Comparison of ENCODE assay signal across 1 cellular context in the genomic region with DNA sequence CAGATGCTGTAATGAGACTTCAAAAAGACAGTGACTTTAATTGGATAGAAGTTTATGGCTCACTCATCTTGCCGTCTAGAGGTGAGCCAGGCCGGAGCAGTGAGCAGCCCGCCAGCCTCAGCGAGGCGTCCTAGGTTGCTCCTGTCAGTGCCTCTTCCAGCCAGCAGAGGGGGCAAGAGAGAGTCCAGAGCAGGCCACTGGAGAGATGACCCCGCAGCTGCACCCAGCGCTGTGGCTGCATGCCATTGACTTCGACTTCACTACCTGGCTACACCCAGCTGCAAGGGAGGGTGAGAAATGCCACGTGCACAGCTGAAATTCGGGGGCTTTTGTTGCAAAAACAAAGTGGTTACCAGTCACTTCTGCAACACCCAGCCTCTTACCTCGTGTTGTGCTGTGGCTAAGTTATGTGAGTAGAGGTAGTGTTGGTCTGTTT.
A peak's percentile ranks its signal among the peaks of the same experiment; 100 is the strongest.
TF ChIP-seq lines count a peak whose summit lies in the region.

No MANE protein-coding gene starts in this region.

TF ChIP-seq in K562, 482 proteins besides CTCF, POLR2A, EP300 and RAD21 (continued from another document and continues in another):
- TF ChIP-seq, protein P1, sequence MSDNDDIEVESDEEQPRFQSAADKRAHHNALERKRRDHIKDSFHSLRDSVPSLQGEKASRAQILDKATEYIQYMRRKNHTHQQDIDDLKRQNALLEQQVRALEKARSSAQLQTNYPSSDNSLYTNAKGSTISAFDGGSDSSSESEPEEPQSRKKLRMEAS (CRISPR knock-in tag; IDR thresholded peaks at IDR 0.05): peak; percentile 45; the same call in 1 of the 2 replicates
- TF ChIP-seq HSF4 (CRISPR knock-in tag; IDR thresholded peaks at IDR 0.05; ENCODE audit: borderline replicate concordance) (no peak), KLF1 (tag; IDR thresholded peaks at IDR 0.05) (no peak), ZNF589 (CRISPR knock-in tag; IDR thresholded peaks at IDR 0.05; ENCODE audit: low read depth) (no peak), ETS2 (tag; IDR thresholded peaks at IDR 0.05; ENCODE audit: borderline replicate concordance, poor library complexity, severe bottlenecking) (no peak), HNRNPLL (IDR thresholded peaks at IDR 0.05; ENCODE audit: low read depth, low read length, poor library complexity, severe bottlenecking) (no peak), HDAC8 (tag; IDR thresholded peaks at IDR 0.05) (no peak), ETV6 (IDR thresholded peaks at IDR 0.05; ENCODE audit: borderline replicate concordance in 1 of 2, low read depth in 2 of 2, low read length in 1 of 2) (no peak), ETV6 (CRISPR knock-in tag; IDR thresholded peaks at IDR 0.05; ENCODE audit: borderline replicate concordance) (no peak), PPARD (CRISPR knock-in tag; IDR thresholded peaks at IDR 0.05) (no peak), STAG1 (CRISPR knock-in tag; IDR thresholded peaks at IDR 0.05; ENCODE audit: borderline replicate concordance) (no peak; the same call in 1 of the 2 replicates), NRF1 (conservative IDR thresholded peaks at IDR 0.05 in 1 of 2, IDR thresholded peaks at IDR 0.05 in 1 of 2) (0 out of 4 replicates have a peak, but pooled peaks of 1 of the 2 experiments have one; percentile 13), MEF2A (IDR thresholded peaks at IDR 0.05; ENCODE audit: control insufficient read depth, low read depth, low read length) (no peak), ZNF263 (CRISPR knock-in tag; IDR thresholded peaks at IDR 0.05; ENCODE audit: borderline replicate concordance) (peak; percentile 33; the same call in 1 of the 2 replicates), ZNF253 (CRISPR knock-in tag; conservative IDR thresholded peaks at IDR 0.05) (no peak), KDM2B (CRISPR knock-in tag; IDR thresholded peaks at IDR 0.05) (no peak), RCOR1 (IDR thresholded peaks at IDR 0.05; ENCODE audit: borderline replicate concordance in 1 of 2, low read depth in 2 of 2, low read length in 2 of 2) (peak in 1 of 2 experiments; percentile 51; a peak in 1 of 4 replicates), NFYB (IDR thresholded peaks at IDR 0.05; ENCODE audit: extremely low read depth, insufficient read length) (no peak), CTBP1 (IDR thresholded peaks at IDR 0.05; ENCODE audit: borderline replicate concordance) (peak; percentile 66; the same call in 1 of the 2 replicates), TAF1 (IDR thresholded peaks at IDR 0.05; ENCODE audit: control insufficient read depth, extremely low read depth, insufficient read depth, low read length, severe bottlenecking) (no peak), GATAD2B (IDR thresholded peaks at IDR 0.05; ENCODE audit: borderline replicate concordance) (no peak), PRPF4 (IDR thresholded peaks at IDR 0.05; ENCODE audit: insufficient read depth, low read depth, low read length, poor library complexity, severe bottlenecking) (no peak), HOXB6 (CRISPR knock-in tag; IDR thresholded peaks at IDR 0.05; ENCODE audit: borderline replicate concordance) (no peak), SAP30 (IDR thresholded peaks at IDR 0.05; ENCODE audit: borderline replicate concordance, insufficient read depth, low read depth, low read length, poor library complexity, severe bottlenecking) (no peak), NFIX (CRISPR knock-in tag; IDR thresholded peaks at IDR 0.05; ENCODE audit: low read depth) (no peak), CREB1 (IDR thresholded peaks at IDR 0.05) (no peak), CREB1 (CRISPR knock-in tag; IDR thresholded peaks at IDR 0.05) (no peak), GABPB2 (CRISPR knock-in tag; conservative IDR thresholded peaks at IDR 0.05) (no peak), MEIS2 (IDR thresholded peaks at IDR 0.05; ENCODE audit: partially characterized antibody) (no peak), BRD9 (IDR thresholded peaks at IDR 0.05; ENCODE audit: low read depth, partially characterized antibody) (no peak), ZNF224 (CRISPR knock-in tag; IDR thresholded peaks at IDR 0.05) (no peak), FOXP1 (CRISPR knock-in tag; IDR thresholded peaks at IDR 0.05) (no peak), MCM2 (IDR thresholded peaks at IDR 0.05; ENCODE audit: low read depth) (no peak), ZBTB1 (CRISPR knock-in tag; IDR thresholded peaks at IDR 0.05; ENCODE audit: borderline replicate concordance, low read depth) (no peak), YY1 (IDR thresholded peaks at IDR 0.05; ENCODE audit: borderline replicate concordance in 1 of 3, control insufficient read depth in 1 of 3, extremely low read depth in 1 of 3, insufficient read depth in 3 of 3, insufficient read length in 1 of 3, insufficient replicate concordance in 2 of 3, low read depth in 1 of 3, low read length in 2 of 3) (peak in 2 of 3 experiments; percentile 49 to 69), MYBL2 (IDR thresholded peaks at IDR 0.05; ENCODE audit: low read depth) (no peak), MYBL2 (CRISPR knock-in tag; IDR thresholded peaks at IDR 0.05; ENCODE audit: borderline replicate concordance) (no peak), L3MBTL2 (IDR thresholded peaks at IDR 0.05) (peak; percentile 72), ZNF316 (IDR thresholded peaks at IDR 0.05) (no peak), ARID1B (IDR thresholded peaks at IDR 0.05) (no peak), NBN (IDR thresholded peaks at IDR 0.05; ENCODE audit: low read depth) (no peak; the same call in 1 of the 2 replicates), ZNF239 (CRISPR knock-in tag; IDR thresholded peaks at IDR 0.05) (no peak), ZNF586 (CRISPR knock-in tag; conservative IDR thresholded peaks at IDR 0.05) (no peak), DIDO1 (tag; IDR thresholded peaks at IDR 0.05; ENCODE audit: low read depth) (no peak), SREBF2 (CRISPR knock-in tag; IDR thresholded peaks at IDR 0.05) (no peak), MTA2 (IDR thresholded peaks at IDR 0.05; ENCODE audit: low read depth) (no peak)
- TF ChIP-seq, protein P2, sequence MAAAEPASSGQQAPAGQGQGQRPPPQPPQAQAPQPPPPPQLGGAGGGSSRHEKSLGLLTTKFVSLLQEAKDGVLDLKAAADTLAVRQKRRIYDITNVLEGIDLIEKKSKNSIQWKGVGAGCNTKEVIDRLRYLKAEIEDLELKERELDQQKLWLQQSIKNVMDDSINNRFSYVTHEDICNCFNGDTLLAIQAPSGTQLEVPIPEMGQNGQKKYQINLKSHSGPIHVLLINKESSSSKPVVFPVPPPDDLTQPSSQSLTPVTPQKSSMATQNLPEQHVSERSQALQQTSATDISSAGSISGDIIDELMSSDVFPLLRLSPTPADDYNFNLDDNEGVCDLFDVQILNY (CRISPR knock-in tag; IDR thresholded peaks at IDR 0.05): no peak
- TF ChIP-seq, protein P3, sequence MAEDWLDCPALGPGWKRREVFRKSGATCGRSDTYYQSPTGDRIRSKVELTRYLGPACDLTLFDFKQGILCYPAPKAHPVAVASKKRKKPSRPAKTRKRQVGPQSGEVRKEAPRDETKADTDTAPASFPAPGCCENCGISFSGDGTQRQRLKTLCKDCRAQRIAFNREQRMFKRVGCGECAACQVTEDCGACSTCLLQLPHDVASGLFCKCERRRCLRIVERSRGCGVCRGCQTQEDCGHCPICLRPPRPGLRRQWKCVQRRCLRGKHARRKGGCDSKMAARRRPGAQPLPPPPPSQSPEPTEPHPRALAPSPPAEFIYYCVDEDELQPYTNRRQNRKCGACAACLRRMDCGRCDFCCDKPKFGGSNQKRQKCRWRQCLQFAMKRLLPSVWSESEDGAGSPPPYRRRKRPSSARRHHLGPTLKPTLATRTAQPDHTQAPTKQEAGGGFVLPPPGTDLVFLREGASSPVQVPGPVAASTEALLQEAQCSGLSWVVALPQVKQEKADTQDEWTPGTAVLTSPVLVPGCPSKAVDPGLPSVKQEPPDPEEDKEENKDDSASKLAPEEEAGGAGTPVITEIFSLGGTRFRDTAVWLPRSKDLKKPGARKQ (CRISPR knock-in tag; IDR thresholded peaks at IDR 0.05): no peak
- TF ChIP-seq, protein P4, sequence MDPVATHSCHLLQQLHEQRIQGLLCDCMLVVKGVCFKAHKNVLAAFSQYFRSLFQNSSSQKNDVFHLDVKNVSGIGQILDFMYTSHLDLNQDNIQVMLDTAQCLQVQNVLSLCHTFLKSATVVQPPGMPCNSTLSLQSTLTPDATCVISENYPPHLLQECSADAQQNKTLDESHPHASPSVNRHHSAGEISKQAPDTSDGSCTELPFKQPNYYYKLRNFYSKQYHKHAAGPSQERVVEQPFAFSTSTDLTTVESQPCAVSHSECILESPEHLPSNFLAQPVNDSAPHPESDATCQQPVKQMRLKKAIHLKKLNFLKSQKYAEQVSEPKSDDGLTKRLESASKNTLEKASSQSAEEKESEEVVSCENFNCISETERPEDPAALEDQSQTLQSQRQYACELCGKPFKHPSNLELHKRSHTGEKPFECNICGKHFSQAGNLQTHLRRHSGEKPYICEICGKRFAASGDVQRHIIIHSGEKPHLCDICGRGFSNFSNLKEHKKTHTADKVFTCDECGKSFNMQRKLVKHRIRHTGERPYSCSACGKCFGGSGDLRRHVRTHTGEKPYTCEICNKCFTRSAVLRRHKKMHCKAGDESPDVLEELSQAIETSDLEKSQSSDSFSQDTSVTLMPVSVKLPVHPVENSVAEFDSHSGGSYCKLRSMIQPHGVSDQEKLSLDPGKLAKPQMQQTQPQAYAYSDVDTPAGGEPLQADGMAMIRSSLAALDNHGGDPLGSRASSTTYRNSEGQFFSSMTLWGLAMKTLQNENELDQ (CRISPR knock-in tag; IDR thresholded peaks at IDR 0.05; ENCODE audit: borderline replicate concordance): no peak
- TF ChIP-seq, protein P5, sequence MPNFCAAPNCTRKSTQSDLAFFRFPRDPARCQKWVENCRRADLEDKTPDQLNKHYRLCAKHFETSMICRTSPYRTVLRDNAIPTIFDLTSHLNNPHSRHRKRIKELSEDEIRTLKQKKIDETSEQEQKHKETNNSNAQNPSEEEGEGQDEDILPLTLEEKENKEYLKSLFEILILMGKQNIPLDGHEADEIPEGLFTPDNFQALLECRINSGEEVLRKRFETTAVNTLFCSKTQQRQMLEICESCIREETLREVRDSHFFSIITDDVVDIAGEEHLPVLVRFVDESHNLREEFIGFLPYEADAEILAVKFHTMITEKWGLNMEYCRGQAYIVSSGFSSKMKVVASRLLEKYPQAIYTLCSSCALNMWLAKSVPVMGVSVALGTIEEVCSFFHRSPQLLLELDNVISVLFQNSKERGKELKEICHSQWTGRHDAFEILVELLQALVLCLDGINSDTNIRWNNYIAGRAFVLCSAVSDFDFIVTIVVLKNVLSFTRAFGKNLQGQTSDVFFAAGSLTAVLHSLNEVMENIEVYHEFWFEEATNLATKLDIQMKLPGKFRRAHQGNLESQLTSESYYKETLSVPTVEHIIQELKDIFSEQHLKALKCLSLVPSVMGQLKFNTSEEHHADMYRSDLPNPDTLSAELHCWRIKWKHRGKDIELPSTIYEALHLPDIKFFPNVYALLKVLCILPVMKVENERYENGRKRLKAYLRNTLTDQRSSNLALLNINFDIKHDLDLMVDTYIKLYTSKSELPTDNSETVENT (CRISPR knock-in tag; IDR thresholded peaks at IDR 0.05): no peak
- TF ChIP-seq, protein P6, sequence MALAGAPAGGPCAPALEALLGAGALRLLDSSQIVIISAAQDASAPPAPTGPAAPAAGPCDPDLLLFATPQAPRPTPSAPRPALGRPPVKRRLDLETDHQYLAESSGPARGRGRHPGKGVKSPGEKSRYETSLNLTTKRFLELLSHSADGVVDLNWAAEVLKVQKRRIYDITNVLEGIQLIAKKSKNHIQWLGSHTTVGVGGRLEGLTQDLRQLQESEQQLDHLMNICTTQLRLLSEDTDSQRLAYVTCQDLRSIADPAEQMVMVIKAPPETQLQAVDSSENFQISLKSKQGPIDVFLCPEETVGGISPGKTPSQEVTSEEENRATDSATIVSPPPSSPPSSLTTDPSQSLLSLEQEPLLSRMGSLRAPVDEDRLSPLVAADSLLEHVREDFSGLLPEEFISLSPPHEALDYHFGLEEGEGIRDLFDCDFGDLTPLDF (CRISPR knock-in tag; IDR thresholded peaks at IDR 0.05): peak; percentile 40; the same call in 1 of the 2 replicates
- TF ChIP-seq, protein P7, sequence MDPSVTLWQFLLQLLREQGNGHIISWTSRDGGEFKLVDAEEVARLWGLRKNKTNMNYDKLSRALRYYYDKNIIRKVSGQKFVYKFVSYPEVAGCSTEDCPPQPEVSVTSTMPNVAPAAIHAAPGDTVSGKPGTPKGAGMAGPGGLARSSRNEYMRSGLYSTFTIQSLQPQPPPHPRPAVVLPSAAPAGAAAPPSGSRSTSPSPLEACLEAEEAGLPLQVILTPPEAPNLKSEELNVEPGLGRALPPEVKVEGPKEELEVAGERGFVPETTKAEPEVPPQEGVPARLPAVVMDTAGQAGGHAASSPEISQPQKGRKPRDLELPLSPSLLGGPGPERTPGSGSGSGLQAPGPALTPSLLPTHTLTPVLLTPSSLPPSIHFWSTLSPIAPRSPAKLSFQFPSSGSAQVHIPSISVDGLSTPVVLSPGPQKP (CRISPR knock-in tag; IDR thresholded peaks at IDR 0.05): no peak
- TF ChIP-seq, protein P8, sequence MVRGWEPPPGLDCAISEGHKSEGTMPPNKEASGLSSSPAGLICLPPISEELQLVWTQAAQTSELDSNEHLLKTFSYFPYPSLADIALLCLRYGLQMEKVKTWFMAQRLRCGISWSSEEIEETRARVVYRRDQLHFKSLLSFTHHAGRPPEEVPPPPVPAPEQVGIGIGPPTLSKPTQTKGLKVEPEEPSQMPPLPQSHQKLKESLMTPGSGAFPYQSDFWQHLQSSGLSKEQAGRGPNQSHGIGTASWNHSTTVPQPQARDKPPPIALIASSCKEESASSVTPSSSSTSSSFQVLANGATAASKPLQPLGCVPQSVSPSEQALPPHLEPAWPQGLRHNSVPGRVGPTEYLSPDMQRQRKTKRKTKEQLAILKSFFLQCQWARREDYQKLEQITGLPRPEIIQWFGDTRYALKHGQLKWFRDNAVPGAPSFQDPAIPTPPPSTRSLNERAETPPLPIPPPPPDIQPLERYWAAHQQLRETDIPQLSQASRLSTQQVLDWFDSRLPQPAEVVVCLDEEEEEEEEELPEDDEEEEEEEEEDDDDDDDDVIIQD (CRISPR knock-in tag; IDR thresholded peaks at IDR 0.05): no peak
- TF ChIP-seq, protein P9, sequence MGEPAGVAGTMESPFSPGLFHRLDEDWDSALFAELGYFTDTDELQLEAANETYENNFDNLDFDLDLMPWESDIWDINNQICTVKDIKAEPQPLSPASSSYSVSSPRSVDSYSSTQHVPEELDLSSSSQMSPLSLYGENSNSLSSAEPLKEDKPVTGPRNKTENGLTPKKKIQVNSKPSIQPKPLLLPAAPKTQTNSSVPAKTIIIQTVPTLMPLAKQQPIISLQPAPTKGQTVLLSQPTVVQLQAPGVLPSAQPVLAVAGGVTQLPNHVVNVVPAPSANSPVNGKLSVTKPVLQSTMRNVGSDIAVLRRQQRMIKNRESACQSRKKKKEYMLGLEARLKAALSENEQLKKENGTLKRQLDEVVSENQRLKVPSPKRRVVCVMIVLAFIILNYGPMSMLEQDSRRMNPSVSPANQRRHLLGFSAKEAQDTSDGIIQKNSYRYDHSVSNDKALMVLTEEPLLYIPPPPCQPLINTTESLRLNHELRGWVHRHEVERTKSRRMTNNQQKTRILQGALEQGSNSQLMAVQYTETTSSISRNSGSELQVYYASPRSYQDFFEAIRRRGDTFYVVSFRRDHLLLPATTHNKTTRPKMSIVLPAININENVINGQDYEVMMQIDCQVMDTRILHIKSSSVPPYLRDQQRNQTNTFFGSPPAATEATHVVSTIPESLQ (CRISPR knock-in tag; IDR thresholded peaks at IDR 0.05): no peak
